1 cellular context compared by ENCODE assay signal in genomic region chr15:50880221-50880620, GRCh38.
TF ChIP-seq lines count a peak whose summit lies in the region.

No MANE protein-coding gene starts in this region.

TF ChIP-seq in IMR-90, 13 proteins besides CTCF, POLR2A, EP300 and RAD21:
- TF ChIP-seq CEBPB (IDR thresholded peaks at IDR 0.05; ENCODE audit: low read depth, low read length) (no peak), BHLHE40 (IDR thresholded peaks at IDR 0.05; ENCODE audit: low read depth, low read length) (no peak), RCOR1 (IDR thresholded peaks at IDR 0.05; ENCODE audit: insufficient replicate concordance, low read length) (no peak), MXI1 (IDR thresholded peaks at IDR 0.05; ENCODE audit: borderline replicate concordance, low read depth, low read length) (no peak), CHD1 (IDR thresholded peaks at IDR 0.05; ENCODE audit: low read depth, low read length) (no peak), FOS (IDR thresholded peaks at IDR 0.05; ENCODE audit: low read depth, low read length) (no peak), USF2 (IDR thresholded peaks at IDR 0.05; ENCODE audit: low read depth, low read length) (no peak), SMC3 (IDR thresholded peaks at IDR 0.05; ENCODE audit: low read depth, low read length) (no peak), RFX5 (IDR thresholded peaks at IDR 0.05; ENCODE audit: low read depth, low read length) (no peak), ELK1 (IDR thresholded peaks at IDR 0.05; ENCODE audit: borderline replicate concordance, low read depth, low read length) (no peak)
TF ChIP-seq in IMR-90: peak in this region for 0.
